ENCODE assay signal across 1 cellular context in genomic region chr13:64274481-64275217, GRCh38.
A peak's percentile ranks its signal among the peaks of the same experiment; 100 is the strongest.
TF ChIP-seq lines count a peak whose summit lies in the region.

No MANE protein-coding gene starts in this region.

TF ChIP-seq in HEK293, 187 proteins besides CTCF, POLR2A, EP300 and RAD21:
- TF ChIP-seq PRDM2 (tag by site-specific recombination; IDR thresholded peaks at IDR 0.05; ENCODE audit: borderline replicate concordance) (no peak), SETDB1 (IDR thresholded peaks at IDR 0.05; ENCODE audit: insufficient read length, low read length) (peak; percentile 85), ZBTB21 (tag by site-specific recombination; IDR thresholded peaks at IDR 0.05) (no peak), ZNF521 (tag by site-specific recombination; IDR thresholded peaks at IDR 0.05) (no peak), ZFHX2 (tag by site-specific recombination; conservative IDR thresholded peaks at IDR 0.05) (no peak), ZNF792 (tag by site-specific recombination; IDR thresholded peaks at IDR 0.05) (no peak), ZNF600 (tag by site-specific recombination; IDR thresholded peaks at IDR 0.05) (no peak)
TF ChIP-seq in HEK293: peak in this region for 1.
